ENCODE assay signal across 11 cellular contexts in genomic region chr18:12317664-12318333, GRCh38. TPM values are rescaled to one million over a fixed set of nuclear protein-coding genes. Genes with fewer than 3 reads are reported as not detected.
DNase-seq lines count a peak whose midpoint lies in the region; ATAC-seq and TF ChIP-seq lines count a peak whose summit lies in the region.
"Had no signal": no experiment of that assay in that cellular context is flagged by ENCODE, and none has a peak within 500 bp of the region (broad histone marks: within the 10 kb centered on the region; RNA-seq: fewer than 3 reads in every experiment).

No MANE protein-coding gene starts in this region.

- no peaks in the 10 kb centered on the region for H3K9me2 ChIP-seq in SK-N-SH

- no peak for TF ChIP-seq POLR2A in uterus (IDR thresholded peaks at IDR 0.05)

- no peak for TF ChIP-seq RAD21 in SK-N-SH (IDR thresholded peaks at IDR 0.05; ENCODE audit: low read length)

- ATAC-seq in SK-N-SH treated with all-trans-retinoic acid at 6 μM for 48 hours: peak; percentile 41
- ATAC-seq in left lung: peak; percentile 69
- ATAC-seq in GM19035 (IDR thresholded peaks at IDR 0.05; ENCODE audit: unreplicated experiment): no peak
- ATAC-seq: naive thymus-derived CD8-positive, alpha-beta T cell had no signal

- no peak overlapping the region for H3K4me3 ChIP-seq in SK-N-SH (ENCODE audit: low read depth in 2 of 2, low read length in 1 of 2)
- no peak overlapping the region for H3K4me3 ChIP-seq in mammary epithelial cell (replicated peaks in 1 of 3; ENCODE audit: insufficient read depth in 1 of 3, low read depth in 2 of 3, low read length in 3 of 3)
- H3K4me3 ChIP-seq in left lung: no peak overlapping the region
- no peak overlapping the region for H3K4me3 ChIP-seq in uterus

- TF ChIP-seq EP300 in SK-N-SH (IDR thresholded peaks at IDR 0.05; ENCODE audit: borderline replicate concordance in 1 of 2, low read depth in 1 of 2, low read length in 1 of 2): no peak

- peaks cover 49% of the 10 kb centered on the region for H3F3A ChIP-seq in SK-N-SH (replicated peaks; ENCODE audit: insufficient read depth)

- dilution Hi-C loops in mammary epithelial cell (cut with HindIII; ENCODE audit: low sequenced_read_pairs): no loop called here

- H3K4me2 ChIP-seq in SK-N-SH: no peak overlapping the region
- no peak overlapping the region for H3K4me2 ChIP-seq in mammary epithelial cell (ENCODE audit: insufficient read depth, low read depth, low read length)

- H4K20me1 ChIP-seq in SK-N-SH (ENCODE audit: insufficient read depth): peaks cover 71% of the 10 kb centered on the region
- H4K20me1 ChIP-seq in mammary epithelial cell (ENCODE audit: insufficient read depth, low read length): peaks cover 34% of the 10 kb centered on the region

- H3K4me1 ChIP-seq in SK-N-SH (ENCODE audit: control insufficient read depth in 1 of 2, insufficient read depth in 2 of 2, low read depth in 1 of 2, low read length in 1 of 2) (peaks cover 2 to 19% of the 10 kb centered on the region in 2 experiments; a peak in 3 of 4 replicates), mammary epithelial cell (ENCODE audit: insufficient read depth, low read length) (peaks cover 17% of the 10 kb centered on the region), left lung (peaks cover 0 to 19% of the 10 kb centered on the region in 2 donors), uterus (peaks cover 0 to 9% of the 10 kb centered on the region in 2 donors)

- H3K9ac ChIP-seq in SK-N-SH (no peak overlapping the region), mammary epithelial cell (ENCODE audit: insufficient read depth, low read length) (no peak overlapping the region)

- intact Hi-C loops in mammary epithelial cell (cut with micrococcal nuclease): no loop called here
- intact Hi-C loops in left lung (cut with DNase I): no loop called here
- intact Hi-C loops in uterus (cut with DNase I; ENCODE audit: low total_unique reads): no loop called here

- H3K79me2 ChIP-seq in SK-N-SH (ENCODE audit: insufficient read depth) (peaks cover 100% of the 10 kb centered on the region), mammary epithelial cell (ENCODE audit: insufficient read depth, low read length) (peaks cover 93% of the 10 kb centered on the region)

- DNase-seq in SK-N-SH (no peak), mammary epithelial cell (no peak), left lung (no peak), uterus (peak in 1 of 2 donors; percentile 47)
- DNase-seq in activated CD4-positive, alpha-beta T cell treated with anti-CD3 and anti-CD28 coated beads for 4 hours: no peak
- no peak for DNase-seq in activated CD4-positive, CD25-positive, alpha-beta regulatory T cell treated with anti-CD3 and anti-CD28 coated beads, Interleukin-2, amount 50 U/mL, for 72 hours
- DNase-seq: naive thymus-derived CD8-positive, alpha-beta T cell; NCI-H1930 had no signal

- H2AFZ ChIP-seq in SK-N-SH (ENCODE audit: low read depth) (no peak overlapping the region), mammary epithelial cell (ENCODE audit: low read depth, low read length) (no peak overlapping the region)

- H3K27ac ChIP-seq in SK-N-SH (ENCODE audit: low read depth in 2 of 2, low read length in 1 of 2) (peak overlapping the region in 1 of 2 experiments; percentile 40; a peak in 2 of 4 replicates), mammary epithelial cell (ENCODE audit: insufficient read depth, low read depth, low read length) (peak overlapping the region; percentile 12), left lung (peak overlapping the region in 1 of 2 donors; percentile 18), uterus (peak overlapping the region; percentile 31 to 58)
- H3K27ac ChIP-seq: VCaP had no signal

- H3K27me3 ChIP-seq in SK-N-SH (ENCODE audit: insufficient read depth) (no peaks in the 10 kb centered on the region), mammary epithelial cell (ENCODE audit: insufficient read depth, low read length) (no peaks in the 10 kb centered on the region), left lung (no peaks in the 10 kb centered on the region), uterus (no peaks in the 10 kb centered on the region)

- 74% methylated on average over 6 of the region's 6 CpGs for WGBS in SK-N-SH (ENCODE audit: low lambda C conversion rate)
- 40% methylated on average over 4 of the region's 6 CpGs for WGBS in mammary epithelial cell (ENCODE audit: low coverage, missing lambda C conversion rate)

- BruUV-seq in mammary epithelial cell (replicated peaks; lab: Mats Ljungman, UMichigan): no TSS peak

- TF ChIP-seq CTCF in SK-N-SH (IDR thresholded peaks at IDR 0.05): no peak
- TF ChIP-seq CTCF in mammary epithelial cell (conservative IDR thresholded peaks at IDR 0.05 in 1 of 2, IDR thresholded peaks at IDR 0.05 in 1 of 2; ENCODE audit: extremely low read depth in 1 of 2, insufficient read depth in 1 of 2, low read depth in 1 of 2, low read length in 2 of 2): no peak
- no peak for TF ChIP-seq CTCF in left lung (IDR thresholded peaks at IDR 0.05)
- TF ChIP-seq CTCF in uterus (IDR thresholded peaks at IDR 0.05): no peak

- H3K36me3 ChIP-seq in SK-N-SH (replicated peaks in 1 of 2; ENCODE audit: control insufficient read depth in 1 of 2, insufficient read depth in 2 of 2, low read length in 1 of 2): peaks cover 48 to 62% of the 10 kb centered on the region in 2 experiments
- peaks cover 68% of the 10 kb centered on the region for H3K36me3 ChIP-seq in mammary epithelial cell (ENCODE audit: insufficient read depth, low read length)
- H3K36me3 ChIP-seq in left lung: peaks cover 0 to 81% of the 10 kb centered on the region in 2 donors
- H3K36me3 ChIP-seq in uterus: no peaks in the 10 kb centered on the region

- H3K9me3 ChIP-seq in SK-N-SH (no peaks in the 10 kb centered on the region), mammary epithelial cell (replicated peaks; ENCODE audit: insufficient read depth, low read length) (no peaks in the 10 kb centered on the region), left lung (no peaks in the 10 kb centered on the region), uterus (no peaks in the 10 kb centered on the region)

- POLR2A ChIA-PET in SK-N-SH (lab: Yijun Ruan, JAX): no interaction called here

- CTCF ChIA-PET in SK-N-SH (lab: Yijun Ruan, JAX) (interaction anchor here (3.0 kb wide), 1 partner anchor 10 kb away, joined by 24 read pairs; no protein-coding TSS in a partner anchor), mammary epithelial cell (lab: Charles Lee; ENCODE audit: low non-redundant PET) (interaction anchor here (0.6 to 0.7 kb wide), 2 partner anchors 46 to 323 kb away, joined by 4 to 7 read pairs; no protein-coding TSS in a partner anchor)

- in situ Hi-C loops in mammary epithelial cell (cut with MboI; ENCODE audit: low sequenced_read_pairs in 2 of 2): no loop called here

TF ChIP-seq in SK-N-SH treated with all-trans-retinoic acid at 6 μM for 48 hours, 23 proteins besides CTCF, POLR2A, EP300 and RAD21 (continues in another document):
- TF ChIP-seq ZNF565 (CRISPR knock-in tag; conservative IDR thresholded peaks at IDR 0.05; ENCODE audit: low read depth) (no peak), PPARA (CRISPR knock-in tag; IDR thresholded peaks at IDR 0.05; ENCODE audit: borderline replicate concordance) (no peak), BACH2 (CRISPR knock-in tag; IDR thresholded peaks at IDR 0.05; ENCODE audit: borderline replicate concordance) (no peak), ARNTL (CRISPR knock-in tag; IDR thresholded peaks at IDR 0.05; ENCODE audit: borderline replicate concordance, low read depth) (no peak), ZC3H10 (CRISPR knock-in tag; IDR thresholded peaks at IDR 0.05) (no peak), TOX (CRISPR knock-in tag; IDR thresholded peaks at IDR 0.05; ENCODE audit: borderline replicate concordance) (no peak), ZFP3 (CRISPR knock-in tag; IDR thresholded peaks at IDR 0.05) (no peak), CSDC2 (CRISPR knock-in tag; IDR thresholded peaks at IDR 0.05) (no peak), ISL1 (CRISPR knock-in tag; IDR thresholded peaks at IDR 0.05) (no peak), OSR1 (CRISPR knock-in tag; IDR thresholded peaks at IDR 0.05) (no peak), ZFP30 (CRISPR knock-in tag; IDR thresholded peaks at IDR 0.05) (no peak), GLIS3 (CRISPR knock-in tag; IDR thresholded peaks at IDR 0.05) (no peak), ZNF70 (CRISPR knock-in tag; IDR thresholded peaks at IDR 0.05) (no peak), TCF4 (CRISPR knock-in tag; IDR thresholded peaks at IDR 0.05; ENCODE audit: borderline replicate concordance) (no peak)

TF ChIP-seq in SK-N-SH, 30 proteins besides CTCF, POLR2A, EP300 and RAD21:
- no peak for TF ChIP-seq RXRA (IDR thresholded peaks at IDR 0.05; ENCODE audit: borderline replicate concordance, low read depth)

RNA-seq across cellular contexts. Expression of gene TUBB6, which starts 9.8 kb away (rescaled TPM):
- polyA plus RNA-seq in SK-N-SH (2012; rRNA removed) (285 and 387 TPM in 2 replicates), mammary epithelial cell (1,680 TPM)
- polyA plus RNA-seq in SK-N-SH (2012; cell fraction: cytosol; rRNA removed): 158 and 241 TPM in 2 replicates
- polyA plus RNA-seq in SK-N-SH (2012; cell fraction: nucleus; rRNA removed): 318 and 338 TPM in 2 replicates
- total RNA-seq in mammary epithelial cell (1,000 to 10,000 TPM in 1 of 2 donors, 100 to 1,000 TPM in 1; 522 to 1,295 TPM), left lung (100 to 1,000 TPM in 1 of 2 donors, 10 to 100 TPM in 1; 90.0 to 140 TPM), uterus (100 to 1,000 TPM; 222 to 456 (median 280) TPM)
- polyA minus RNA-seq in mammary epithelial cell: 684 TPM

RNA-seq across cellular contexts. Expression of gene AFG3L2, which starts 59.2 kb away (rescaled TPM):
- polyA plus RNA-seq in SK-N-SH (2012; rRNA removed) (26.0 and 32.6 TPM in 2 replicates), mammary epithelial cell (34.8 TPM)
- polyA plus RNA-seq in SK-N-SH (2012; cell fraction: cytosol; rRNA removed): 33.2 and 36.6 TPM in 2 replicates
- polyA plus RNA-seq in SK-N-SH (2012; cell fraction: nucleus; rRNA removed): 26.2 and 28.5 TPM in 2 replicates
- total RNA-seq in mammary epithelial cell (10 to 100 TPM; 50.5 to 55.8 TPM), left lung (10 to 100 TPM; 30.3 to 39.8 TPM), uterus (10 to 100 TPM; 18.5 to 53.1 (median 33.7) TPM)
- 47.1 TPM for polyA minus RNA-seq in mammary epithelial cell
